15 cellular contexts compared by ENCODE assay signal in genomic region chr10:1679821-1680650, GRCh38. TPM values are rescaled to one million over a fixed set of nuclear protein-coding genes. Genes with fewer than 3 reads are reported as not detected.
DNase-seq lines count a peak whose midpoint lies in the region; ATAC-seq and TF ChIP-seq lines count a peak whose summit lies in the region.
"Had no signal": no experiment of that assay in that cellular context is flagged by ENCODE, and none has a peak within 500 bp of the region (broad histone marks: within the 10 kb centered on the region; RNA-seq: fewer than 3 reads in every experiment).

No MANE protein-coding gene starts in this region.

- H2AFZ ChIP-seq in H9 (ENCODE audit: low read length) (no peak overlapping the region), neuronal stem cell (ENCODE audit: low read length) (no peak overlapping the region)

- H3K9me3 Mint-ChIP-seq in CD4-positive, alpha-beta T cell: no peaks in the 10 kb centered on the region
- no peaks in the 10 kb centered on the region for H3K9me3 Mint-ChIP-seq in H9
- no peaks in the 10 kb centered on the region for H3K9me3 Mint-ChIP-seq in T-helper 2 cell treated with Interferon-gamma antibody and Interleukin-4, amounts not matched to agents 5 μg/mL and 100 μg/mL, for 36 hours

- no peaks in the 10 kb centered on the region for H3K79me1 ChIP-seq in H9 (ENCODE audit: insufficient read depth, low read depth, low read length, poor library complexity, severe bottlenecking)
- H3K79me1 ChIP-seq in neuronal stem cell (ENCODE audit: low read depth, low read length): no peaks in the 10 kb centered on the region

- DNase-seq in CD4-positive, alpha-beta T cell: no peak
- DNase-seq in H9 (no peak), iPS DF 19.7 (ENCODE audit: low read depth, low spot score) (peak; percentile 28), neuronal stem cell (ENCODE audit: low spot score) (no peak), amniotic stem cell (lab: John Stamatoyannopoulos, UW) (no peak)
- DNase-seq in T-helper 2 cell treated with Interferon-gamma antibody and Interleukin-4, amounts not matched to agents 5 μg/mL and 100 μg/mL, for 36 hours (ENCODE audit: low spot score): no peak
- DNase-seq: AML-193, MM.1S, NCI-H187 treated with DMSO at 0.1 percent for 48 hours, NCI-H446 treated with DMSO at 0.1 percent for 48 hours, NCI-H774, Right ventricle myocardium superior had no signal

- intact Hi-C loops in CD4-positive, alpha-beta T cell (cut with DNase I, micrococcal nuclease): no loop called here

- H3K27ac Mint-ChIP-seq in CD4-positive, alpha-beta T cell: no peak overlapping the region
- H3K27ac Mint-ChIP-seq in H9: peak overlapping the region in 1 of 3 experiments; percentile 66; a peak in 1 of 7 replicates
- H3K27ac Mint-ChIP-seq in T-helper 2 cell treated with Interferon-gamma antibody and Interleukin-4, amounts not matched to agents 5 μg/mL and 100 μg/mL, for 36 hours: no peak overlapping the region

- no peaks in the 10 kb centered on the region for H3K79me2 ChIP-seq in H9 (ENCODE audit: insufficient read depth, low read length)

- H3K27me3 Mint-ChIP-seq in CD4-positive, alpha-beta T cell: peaks cover 13% of the 10 kb centered on the region
- peaks cover 1% of the 10 kb centered on the region for H3K27me3 Mint-ChIP-seq in H9 (ENCODE audit: low read depth)
- no peaks in the 10 kb centered on the region for H3K27me3 Mint-ChIP-seq in T-helper 2 cell treated with Interferon-gamma antibody and Interleukin-4, amounts not matched to agents 5 μg/mL and 100 μg/mL, for 36 hours (ENCODE audit: low read depth)

- H3K56ac ChIP-seq in H9 (ENCODE audit: insufficient read length, low read depth, low read length): no peak overlapping the region

- no peak overlapping the region for H2BK15ac ChIP-seq in H9 (ENCODE audit: low read depth, low read length)
- H2BK15ac ChIP-seq in neuronal stem cell (ENCODE audit: low read length): no peak overlapping the region

- H2BK20ac ChIP-seq in H9 (ENCODE audit: low read depth, low read length, poor library complexity, severe bottlenecking): no peak overlapping the region

- H2AK5ac ChIP-seq in H9 (ENCODE audit: insufficient read length, low read length) (no peak overlapping the region), neuronal stem cell (ENCODE audit: low read depth, low read length) (no peak overlapping the region)

- no peak for ATAC-seq in CD4-positive, alpha-beta T cell (ENCODE audit: poor library complexity)
- no peak for ATAC-seq in HG02870 (IDR thresholded peaks at IDR 0.05; ENCODE audit: unreplicated experiment)
- ATAC-seq: HepG2, Panc1 had no signal

- POLR2A ChIA-PET in CD4-positive, alpha-beta T cell (lab: Charles Lee): no interaction called here

- no peaks in the 10 kb centered on the region for H4K20me1 ChIP-seq in H9 (ENCODE audit: control insufficient read depth, insufficient read depth, insufficient read length)

- H3K9ac ChIP-seq in H9 (ENCODE audit: extremely low read depth, insufficient read length, low read length) (no peak overlapping the region), neuronal stem cell (ENCODE audit: low read depth, low read length, poor library complexity) (no peak overlapping the region)

- no peak overlapping the region for H3T11ph ChIP-seq in H9 (ENCODE audit: low read length)

- no peaks in the 10 kb centered on the region for H3K27me3 ChIP-seq in CD4-positive, alpha-beta T cell (ENCODE audit: control insufficient read depth, insufficient read depth, low read length)
- H3K27me3 ChIP-seq in H9 (ENCODE audit: insufficient read depth, low read length): no peaks in the 10 kb centered on the region
- no peaks in the 10 kb centered on the region for H3K27me3 ChIP-seq in neuronal stem cell (ENCODE audit: control insufficient read depth in 3 of 3, insufficient read depth in 3 of 3, low read depth in 1 of 3, low read length in 3 of 3)

- H2BK120ac ChIP-seq in H9 (ENCODE audit: low read depth, low read length, poor library complexity, severe bottlenecking): no peak overlapping the region
- no peak overlapping the region for H2BK120ac ChIP-seq in neuronal stem cell (ENCODE audit: low read depth, low read length)

- H3K4me1 Mint-ChIP-seq in CD4-positive, alpha-beta T cell (ENCODE audit: low read depth): no peaks in the 10 kb centered on the region
- peaks cover 3 to 25% of the 10 kb centered on the region in 2 experiments; a peak in 2 of 4 replicates for H3K4me1 Mint-ChIP-seq in H9
- no peaks in the 10 kb centered on the region for H3K4me1 Mint-ChIP-seq in T-helper 2 cell treated with Interferon-gamma antibody and Interleukin-4, amounts not matched to agents 5 μg/mL and 100 μg/mL, for 36 hours (ENCODE audit: low read depth)

- no peak overlapping the region for H4K91ac ChIP-seq in H9 (ENCODE audit: insufficient read length, low read depth, low read length)
- no peak overlapping the region for H4K91ac ChIP-seq in neuronal stem cell (ENCODE audit: low read depth, low read length, poor library complexity)

- no peak overlapping the region for H3K4me2 ChIP-seq in H9 (ENCODE audit: insufficient read depth, insufficient read length, low read length)
- no peak overlapping the region for H3K4me2 ChIP-seq in neuronal stem cell (ENCODE audit: insufficient read depth, low read length, poor library complexity, severe bottlenecking)

- no peaks in the 10 kb centered on the region for H3K23me2 ChIP-seq in H9 (ENCODE audit: insufficient read length, low read depth, low read length, poor library complexity, severe bottlenecking)

- H3K4me3 ChIP-seq in neuronal stem cell (ENCODE audit: low read length in 2 of 2): no peak overlapping the region

- H3K4me1 ChIP-seq in H9 (ENCODE audit: insufficient read depth, low read length) (no peaks in the 10 kb centered on the region; the same call in 1 of the 2 replicates), neuronal stem cell (ENCODE audit: control insufficient read depth in 2 of 2, insufficient read depth in 1 of 2, low read depth in 1 of 2, low read length in 2 of 2) (peaks cover 0 to 7% of the 10 kb centered on the region in 2 donors)

- H3K4me3 Mint-ChIP-seq in CD4-positive, alpha-beta T cell: peak overlapping the region; percentile 38
- H3K4me3 Mint-ChIP-seq in H9: no peak overlapping the region
- H3K4me3 Mint-ChIP-seq in T-helper 2 cell treated with Interferon-gamma antibody and Interleukin-4, amounts not matched to agents 5 μg/mL and 100 μg/mL, for 36 hours: no peak overlapping the region

- no peak overlapping the region for H3K27ac ChIP-seq in CD4-positive, alpha-beta T cell (ENCODE audit: low read depth, low read length)
- no peak overlapping the region for H3K27ac ChIP-seq in H9 (ENCODE audit: insufficient read length, low read depth, low read length)
- H3K27ac ChIP-seq in neuronal stem cell (replicated peaks; ENCODE audit: low read length): no peak overlapping the region

- H3K4ac ChIP-seq in H9 (ENCODE audit: low read depth, low read length) (no peak overlapping the region), neuronal stem cell (ENCODE audit: low read length) (no peak overlapping the region)

- CTCF ChIA-PET in CD4-positive, alpha-beta T cell (lab: Charles Lee): no interaction called here

- peak overlapping the region; percentile 37; the same call in 1 of the 2 replicates for H3K14ac ChIP-seq in H9 (ENCODE audit: insufficient read depth, low read length)
- H3K14ac ChIP-seq in neuronal stem cell (ENCODE audit: low read length): no peak overlapping the region

- no peak overlapping the region for H4K5ac ChIP-seq in H9 (ENCODE audit: insufficient read length, low read depth, low read length)

- H2BK5ac ChIP-seq in H9 (ENCODE audit: insufficient read length, low read length): no peak overlapping the region
- no peak overlapping the region for H2BK5ac ChIP-seq in neuronal stem cell (ENCODE audit: low read length)

- no peak for TF ChIP-seq CTCF in CD4-positive, alpha-beta T cell (IDR thresholded peaks at IDR 0.05)
- TF ChIP-seq CTCF in H9 (conservative IDR thresholded peaks at IDR 0.05): no peak; the same call in 2 of the 3 replicates

- no peak overlapping the region for H3K18ac ChIP-seq in H9 (ENCODE audit: insufficient read length, low read depth, low read length)
- H3K18ac ChIP-seq in neuronal stem cell (ENCODE audit: low read length): peak overlapping the region; percentile 36

- H3K36me3 Mint-ChIP-seq in CD4-positive, alpha-beta T cell (ENCODE audit: low read depth): no peaks in the 10 kb centered on the region
- no peaks in the 10 kb centered on the region for H3K36me3 Mint-ChIP-seq in H9 (ENCODE audit: insufficient read depth in 1 of 3, low read depth in 3 of 3)
- no peaks in the 10 kb centered on the region for H3K36me3 Mint-ChIP-seq in T-helper 2 cell treated with Interferon-gamma antibody and Interleukin-4, amounts not matched to agents 5 μg/mL and 100 μg/mL, for 36 hours (ENCODE audit: low read depth)

- H3K36me3 ChIP-seq in neuronal stem cell (replicated peaks in 1 of 2; ENCODE audit: control insufficient read depth in 2 of 2, insufficient read depth in 2 of 2, low read length in 2 of 2): no peaks in the 10 kb centered on the region

- no peak overlapping the region for H2BK12ac ChIP-seq in H9 (ENCODE audit: insufficient read length, low read depth, low read length)
- H2BK12ac ChIP-seq in neuronal stem cell (ENCODE audit: low read length): peak overlapping the region; percentile 19

- no peak overlapping the region for H3K23ac ChIP-seq in H9 (ENCODE audit: insufficient read length, low read depth, low read length)
- H3K23ac ChIP-seq in neuronal stem cell (ENCODE audit: low read depth, low read length, poor library complexity): no peak overlapping the region

- no peaks in the 10 kb centered on the region for H3K9me3 ChIP-seq in CD4-positive, alpha-beta T cell (ENCODE audit: control insufficient read depth, low read length)
- H3K9me3 ChIP-seq in H9 (ENCODE audit: control insufficient read depth, low read depth, low read length) (no peaks in the 10 kb centered on the region), neuronal stem cell (replicated peaks in 1 of 2; ENCODE audit: control insufficient read depth in 2 of 2, insufficient read depth in 1 of 2, low read depth in 1 of 2, low read length in 2 of 2) (no peaks in the 10 kb centered on the region)

- H4K8ac ChIP-seq in H9 (replicated peaks; ENCODE audit: insufficient read length, low read depth, low read length) (no peak overlapping the region), neuronal stem cell (ENCODE audit: low read depth, low read length) (no peak overlapping the region)

- no CpG with 5 or more reads among the region's 13 CpGs for WGBS in H9 (ENCODE audit: extremely low coverage, insufficient read length, low lambda C conversion rate)
- no CpG with 5 or more reads among the region's 13 CpGs for WGBS in neuronal stem cell (ENCODE audit: extremely low coverage in 2 of 2, insufficient read length in 2 of 2, insufficient replicate concordance in 1 of 2), 2 donors

RNA-seq across cellular contexts. Expression of gene ADARB2, which starts 57.3 kb away (rescaled TPM):
- total RNA-seq in CD4-positive, alpha-beta T cell: under 1 TPM in 1 of 2 experiments, not detected in 1; 0.14 TPM
- 0.87 and 1.0 TPM in 2 replicates for total RNA-seq in H9 (2021)
- polyA plus RNA-seq in neuronal stem cell (2013, experiment 1 of 2): 0.38 TPM
- polyA plus RNA-seq in neuronal stem cell (2013, experiment 2 of 2): 0.26 TPM
- total RNA-seq: HepG2, Right ventricle myocardium superior had no signal
- polyA plus RNA-seq: HepG2 had no signal
